8 cellular contexts compared by ENCODE assay signal in the genomic region with DNA sequence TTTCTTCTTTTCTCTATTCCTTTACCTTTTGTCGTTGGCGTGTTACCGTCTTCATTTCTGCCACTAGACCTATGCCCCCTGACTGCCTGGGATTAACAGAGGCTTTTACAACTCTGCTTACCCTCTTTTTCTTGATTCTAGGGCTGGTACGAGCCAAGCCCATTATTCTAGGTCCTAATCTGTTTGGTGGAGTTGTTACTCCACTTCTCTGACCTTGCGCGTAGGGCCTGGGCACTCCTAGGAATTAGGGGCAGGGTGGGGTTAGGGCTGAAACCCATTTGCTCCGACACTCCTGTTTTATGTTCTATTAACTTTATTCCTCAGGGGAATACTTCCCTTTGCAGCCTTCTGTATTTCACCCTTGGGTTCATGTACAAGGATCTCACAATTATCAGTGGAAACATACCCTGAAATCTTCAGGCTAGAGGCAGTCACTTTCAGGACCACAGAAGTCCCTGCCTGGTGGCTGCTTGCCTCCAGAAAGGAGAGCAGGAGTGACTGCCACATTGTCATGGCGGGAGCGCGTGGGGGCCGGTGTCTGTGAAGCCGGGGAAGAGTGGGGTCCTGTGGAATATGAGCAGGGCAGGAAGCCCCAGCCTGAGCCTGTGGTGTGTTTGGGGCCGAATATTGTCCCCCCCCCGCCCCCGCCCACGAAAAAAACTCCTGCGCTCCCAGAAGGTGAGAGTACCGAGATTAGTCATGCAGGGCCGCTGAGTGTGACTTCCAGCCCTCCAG. TPM values are rescaled to one million over a fixed set of nuclear protein-coding genes. Genes with fewer than 3 reads are reported as not detected.
DNase-seq lines count a peak whose midpoint lies in the region; ATAC-seq and TF ChIP-seq lines count a peak whose summit lies in the region.

No MANE protein-coding gene starts in this region.

- peak overlapping the region; percentile 55 to 57 for H3K4me3 ChIP-seq in testis

- TF ChIP-seq CTCF in testis (IDR thresholded peaks at IDR 0.05), result no peak

- 40 to 59% methylated on average over 8 to 18 of the region's 19 CpGs for WGBS in testis, 2 donors

- TF ChIP-seq POLR2A in testis (IDR thresholded peaks at IDR 0.05), result no peak

- intact Hi-C loops in testis (cut with DNase I; ENCODE audit: low total_unique reads), result no loop called here

- H3K27ac ChIP-seq in layer of hippocampus (ENCODE audit: low read depth, low read length) (peak overlapping the region; percentile 69), testis (no peak overlapping the region)

- H3K27me3 Mint-ChIP-seq in activated naive CD4-positive, alpha-beta T cell treated with anti-CD3 and anti-CD28 coated beads, Interleukin-2, amount 50 U/mL, for 24 hours, result peaks cover 28% of the 10 kb centered on the region
- peaks cover 39% of the 10 kb centered on the region for H3K27me3 Mint-ChIP-seq in activated naive CD8-positive, alpha-beta T cell treated with anti-CD3 and anti-CD28 coated beads, Interleukin-2, amount 50 U/mL, for 24 hours

- H3K27ac Mint-ChIP-seq in activated naive CD4-positive, alpha-beta T cell treated with anti-CD3 and anti-CD28 coated beads, Interleukin-2, amount 50 U/mL, for 24 hours, result no peak overlapping the region
- H3K27ac Mint-ChIP-seq in activated naive CD8-positive, alpha-beta T cell treated with anti-CD3 and anti-CD28 coated beads, Interleukin-2, amount 50 U/mL, for 24 hours, result no peak overlapping the region

- no peak for DNase-seq in activated naive CD4-positive, alpha-beta T cell (lab: John Stamatoyannopoulos, UW)
- no peak for DNase-seq in activated naive CD8-positive, alpha-beta T cell treated with anti-CD3 and anti-CD28 coated beads, Interleukin-2, amount 50 U/mL, for 24 hours
- no peak for DNase-seq in testis
- no peak for DNase-seq in UCSD-AML1 (lab: John Stamatoyannopoulos, UW; ENCODE audit: unreplicated experiment)
- no peak for DNase-seq in amygdala (lab: John Stamatoyannopoulos, UW)
- DNase-seq in NCI-H526 treated with DMSO at 0.1 percent for 48 hours (lab: John Stamatoyannopoulos, UW), result no peak

- H3K4me1 ChIP-seq in testis, result peaks cover 4% of the 10 kb centered on the region

- no peaks in the 10 kb centered on the region for H3K9me3 ChIP-seq in testis

- no peaks in the 10 kb centered on the region for H3K9me3 Mint-ChIP-seq in activated naive CD4-positive, alpha-beta T cell treated with anti-CD3 and anti-CD28 coated beads, Interleukin-2, amount 50 U/mL, for 24 hours
- H3K9me3 Mint-ChIP-seq in activated naive CD8-positive, alpha-beta T cell treated with anti-CD3 and anti-CD28 coated beads, Interleukin-2, amount 50 U/mL, for 24 hours, result no peaks in the 10 kb centered on the region

- H3K27me3 ChIP-seq in layer of hippocampus (ENCODE audit: control insufficient read depth, insufficient read depth, low read length) (no peaks in the 10 kb centered on the region), testis (no peaks in the 10 kb centered on the region)

- ATAC-seq in activated naive CD8-positive, alpha-beta T cell treated with anti-CD3 and anti-CD28 coated beads, Interleukin-2, amount 50 U/mL, for 24 hours, result peak; percentile 38

- peak overlapping the region; percentile 86 for H3K4me3 Mint-ChIP-seq in activated naive CD4-positive, alpha-beta T cell treated with anti-CD3 and anti-CD28 coated beads, Interleukin-2, amount 50 U/mL, for 24 hours
- H3K4me3 Mint-ChIP-seq in activated naive CD8-positive, alpha-beta T cell treated with anti-CD3 and anti-CD28 coated beads, Interleukin-2, amount 50 U/mL, for 24 hours, result peak overlapping the region; percentile 77

- no peaks in the 10 kb centered on the region for H3K36me3 ChIP-seq in testis (ENCODE audit: low read depth, missing control alignments)

- peaks cover 6% of the 10 kb centered on the region for H3K4me1 Mint-ChIP-seq in activated naive CD4-positive, alpha-beta T cell treated with anti-CD3 and anti-CD28 coated beads, Interleukin-2, amount 50 U/mL, for 24 hours
- H3K4me1 Mint-ChIP-seq in activated naive CD8-positive, alpha-beta T cell treated with anti-CD3 and anti-CD28 coated beads, Interleukin-2, amount 50 U/mL, for 24 hours, result peaks cover 20% of the 10 kb centered on the region

- no peaks in the 10 kb centered on the region for H3K36me3 Mint-ChIP-seq in activated naive CD4-positive, alpha-beta T cell treated with anti-CD3 and anti-CD28 coated beads, Interleukin-2, amount 50 U/mL, for 24 hours
- H3K36me3 Mint-ChIP-seq in activated naive CD8-positive, alpha-beta T cell treated with anti-CD3 and anti-CD28 coated beads, Interleukin-2, amount 50 U/mL, for 24 hours (ENCODE audit: low read depth), result no peaks in the 10 kb centered on the region

RNA-seq across cellular contexts. Expression of gene SLC37A2, which starts 0.7 kb away (rescaled TPM):
- 1 to 10 TPM; 3.0 to 7.6 TPM for total RNA-seq in testis
- 6.2 TPM for polyA plus RNA-seq in testis (ENCODE audit: insufficient read depth, low read depth, low replicate concordance)

RNA-seq across cellular contexts. Expression of gene TMEM218, which starts 49.1 kb away (rescaled TPM):
- 10 to 100 TPM; 15.1 to 17.2 TPM for total RNA-seq in testis
- polyA plus RNA-seq in testis (ENCODE audit: insufficient read depth, low read depth, low replicate concordance), result 17.7 TPM
